Comparison of ENCODE assay signal across 14 cellular contexts in the genomic region with DNA sequence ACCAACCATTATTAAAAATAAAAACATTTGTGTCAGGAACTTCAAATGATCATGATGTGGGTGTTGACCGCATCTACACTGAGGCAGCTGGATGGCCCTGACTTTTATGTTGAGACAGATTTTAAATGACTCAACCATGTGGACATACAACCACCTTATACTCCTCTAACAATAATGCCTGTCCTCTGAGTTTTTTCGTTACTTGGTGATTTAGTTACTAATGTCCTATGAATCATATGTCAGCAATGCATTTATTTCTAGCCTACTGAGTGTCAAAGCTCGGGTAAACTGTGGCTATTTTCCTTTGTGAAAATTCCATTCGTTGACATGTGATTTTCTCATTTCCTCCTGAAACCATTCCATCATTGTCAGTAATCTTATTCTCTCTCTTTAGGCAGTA. TPM values are rescaled to one million over a fixed set of nuclear protein-coding genes. Genes with fewer than 3 reads are reported as not detected.
DNase-seq lines count a peak whose midpoint lies in the region; ATAC-seq, FAIRE-seq and TF ChIP-seq lines count a peak whose summit lies in the region.
"Had no signal": no experiment of that assay in that cellular context is flagged by ENCODE, and none has a peak within 500 bp of the region (broad histone marks: within the 10 kb centered on the region; RNA-seq: fewer than 3 reads in every experiment).

No MANE protein-coding gene starts in this region.

- no peak overlapping the region for H4K8ac ChIP-seq in mesendoderm (ENCODE audit: low read depth, low read length)

- 0 out of 2 replicates have a peak, but pooled peaks cover 3% of the 10 kb centered on the region for H3K9me2 ChIP-seq in PC-3 (replicated peaks; ENCODE audit: low read length)
- no peaks in the 10 kb centered on the region for H3K9me2 ChIP-seq in MM.1S (replicated peaks; ENCODE audit: insufficient read depth, low read length)

- H3K4me1 ChIP-seq in PC-3 (ENCODE audit: insufficient read depth, low read length): peaks cover 31% of the 10 kb centered on the region
- H3K4me1 ChIP-seq in endothelial cell of umbilical vein (ENCODE audit: control insufficient read depth, extremely low read depth, insufficient read depth, low read length): peaks cover 13% of the 10 kb centered on the region
- H3K4me1 ChIP-seq in osteoblast (ENCODE audit: insufficient read depth, low read length): peaks cover 30% of the 10 kb centered on the region
- H3K4me1 ChIP-seq in mesendoderm (ENCODE audit: control insufficient read depth, low read depth, low read length): no peaks in the 10 kb centered on the region
- H3K4me1 ChIP-seq in colonic mucosa: no peaks in the 10 kb centered on the region
- no peaks in the 10 kb centered on the region for H3K4me1 ChIP-seq in MM.1S (ENCODE audit: low read length)
- H3K4me1 ChIP-seq: prostate gland had no signal

- no peak for TF ChIP-seq CTCF in PC-3 (conservative IDR thresholded peaks at IDR 0.05; ENCODE audit: low read depth, low read length)
- TF ChIP-seq CTCF in endothelial cell of umbilical vein (IDR thresholded peaks at IDR 0.05; ENCODE audit: extremely low read depth in 1 of 2, insufficient read depth in 1 of 2, low read depth in 1 of 2, low read length in 2 of 2): no peak
- no peak for TF ChIP-seq CTCF in osteoblast (IDR thresholded peaks at IDR 0.05; ENCODE audit: extremely low read depth, low read depth, low read length)
- TF ChIP-seq CTCF in colonic mucosa (IDR thresholded peaks at IDR 0.05): no peak
- no peak for TF ChIP-seq CTCF in MM.1S (IDR thresholded peaks at IDR 0.05; ENCODE audit: low read length)

- no peak overlapping the region for H2BK120ac ChIP-seq in mesendoderm (ENCODE audit: low read depth, low read length)

- H3K27me3 ChIP-seq in PC-3 (ENCODE audit: low read length) (0 out of 2 replicates have a peak, but pooled peaks cover 3% of the 10 kb centered on the region), endothelial cell of umbilical vein (ENCODE audit: control insufficient read depth in 2 of 2, insufficient read depth in 2 of 2, low read length in 2 of 2) (no peaks in the 10 kb centered on the region), osteoblast (ENCODE audit: insufficient read depth, low read length) (no peaks in the 10 kb centered on the region), mesendoderm (ENCODE audit: insufficient read depth, low read length, poor library complexity) (no peaks in the 10 kb centered on the region), colonic mucosa (no peaks in the 10 kb centered on the region), MM.1S (replicated peaks; ENCODE audit: insufficient read depth, low read length) (no peaks in the 10 kb centered on the region)

- intact Hi-C loops in PC-3 (cut with micrococcal nuclease): no loop called here
- intact Hi-C loops in endothelial cell of umbilical vein (cut with micrococcal nuclease): loop anchor here (2.0 kb wide), 1 partner anchor 133 kb away; a partner anchor contains a TSS
- intact Hi-C loops in colonic mucosa (cut with DNase I): no loop called here

- no peak overlapping the region for H3K4ac ChIP-seq in mesendoderm (ENCODE audit: low read depth, low read length)

- H3K9ac ChIP-seq in PC-3 (ENCODE audit: low read length) (no peak overlapping the region), endothelial cell of umbilical vein (replicated peaks; ENCODE audit: extremely low read depth, insufficient read depth, low read length) (no peak overlapping the region), mesendoderm (ENCODE audit: low read length) (no peak overlapping the region), colonic mucosa (ENCODE audit: low read depth in 2 of 2, low read length in 2 of 2) (no peak overlapping the region), MM.1S (ENCODE audit: low read length) (no peak overlapping the region)

- H3K27ac ChIP-seq in PC-3 (ENCODE audit: low read length) (peak overlapping the region; percentile 40), endothelial cell of umbilical vein (ENCODE audit: insufficient read depth, low read depth, low read length) (peak overlapping the region; percentile 52), osteoblast (ENCODE audit: low read depth, low read length) (peak overlapping the region; percentile 81), mesendoderm (ENCODE audit: low read depth, low read length) (no peak overlapping the region), colonic mucosa (no peak overlapping the region), MM.1S (ENCODE audit: low read length) (no peak overlapping the region)
- H3K27ac ChIP-seq: prostate gland had no signal

- DNase-seq in Daoy (ENCODE audit: low read depth) (peak; percentile 73), PC-3 (peak; percentile 91), endothelial cell of umbilical vein (ENCODE audit: low read depth, low spot score) (peak; percentile 83), osteoblast (ENCODE audit: insufficient read length, low spot score, missing footprints) (peak; percentile 91), NCI-H446 treated with DMSO at 0.1 percent for 48 hours (lab: John Stamatoyannopoulos, UW) (no peak), mesendoderm (no peak), colonic mucosa (no peak), MM.1S (no peak)
- DNase-seq: anterior cingulate cortex, NCI-H2029 had no signal

- H3K9me1 ChIP-seq in endothelial cell of umbilical vein (replicated peaks; ENCODE audit: control insufficient read depth, extremely low read depth, insufficient read depth, low read length): no peaks in the 10 kb centered on the region

- H3K4me2 ChIP-seq in PC-3 (ENCODE audit: low read length) (peak overlapping the region; percentile 42), endothelial cell of umbilical vein (ENCODE audit: insufficient read depth, low read length) (no peak overlapping the region), osteoblast (ENCODE audit: insufficient read depth, low read length) (peak overlapping the region; percentile 59), mesendoderm (ENCODE audit: low read length) (no peak overlapping the region), MM.1S (ENCODE audit: low read depth, low read length) (no peak overlapping the region)

- H4K20me1 ChIP-seq in PC-3 (ENCODE audit: low read length) (no peaks in the 10 kb centered on the region), endothelial cell of umbilical vein (replicated peaks; ENCODE audit: control insufficient read depth, extremely low read depth, insufficient read depth, low read length) (no peaks in the 10 kb centered on the region), osteoblast (ENCODE audit: insufficient read depth, low read length) (no peaks in the 10 kb centered on the region), MM.1S (ENCODE audit: insufficient read depth, low read length) (no peaks in the 10 kb centered on the region)

- no peaks in the 10 kb centered on the region for H3K79me2 ChIP-seq in PC-3 (ENCODE audit: low read length)
- H3K79me2 ChIP-seq in endothelial cell of umbilical vein (ENCODE audit: control insufficient read depth, insufficient read depth, low read length): no peaks in the 10 kb centered on the region
- no peaks in the 10 kb centered on the region for H3K79me2 ChIP-seq in osteoblast (ENCODE audit: insufficient read depth, low read length)
- H3K79me2 ChIP-seq in mesendoderm (ENCODE audit: control insufficient read depth, insufficient read depth, low read length): no peaks in the 10 kb centered on the region
- no peaks in the 10 kb centered on the region for H3K79me2 ChIP-seq in MM.1S (ENCODE audit: low read length)

- H4K5ac ChIP-seq in mesendoderm (ENCODE audit: low read length): no peak overlapping the region

- H3K4me3 ChIP-seq in PC-3 (ENCODE audit: low read length) (no peak overlapping the region), endothelial cell of umbilical vein (replicated peaks in 1 of 3; ENCODE audit: insufficient read depth in 1 of 3, low read depth in 1 of 3, low read length in 3 of 3) (no peak overlapping the region), osteoblast (ENCODE audit: insufficient read depth, low read length) (no peak overlapping the region), mesendoderm (ENCODE audit: low read length) (no peak overlapping the region), colonic mucosa (no peak overlapping the region), MM.1S (ENCODE audit: low read length) (no peak overlapping the region)
- H3K4me3 ChIP-seq: lung, prostate gland had no signal

- dilution Hi-C loops in endothelial cell of umbilical vein (cut with MboI; ENCODE audit: extremely low pct_ligation_motif_present, low sequenced_read_pairs): no loop called here

- ATAC-seq in PC-3: peak; percentile 89

- H3K9me3 ChIP-seq in PC-3 (ENCODE audit: low read length) (no peaks in the 10 kb centered on the region), endothelial cell of umbilical vein (replicated peaks; ENCODE audit: control insufficient read depth, insufficient read depth, low read length) (no peaks in the 10 kb centered on the region), osteoblast (ENCODE audit: low read depth, low read length) (no peaks in the 10 kb centered on the region), colonic mucosa (no peaks in the 10 kb centered on the region), MM.1S (replicated peaks; ENCODE audit: insufficient read depth, low read length) (no peaks in the 10 kb centered on the region)
- H3K9me3 ChIP-seq: prostate gland had no signal

- H3F3A ChIP-seq in PC-3 (ENCODE audit: low read length, unreplicated experiment): no peaks in the 10 kb centered on the region
- H3F3A ChIP-seq in MM.1S (ENCODE audit: insufficient read depth, low read length): no peaks in the 10 kb centered on the region

- WGBS in mesendoderm (ENCODE audit: extremely low coverage, insufficient coverage, low lambda C conversion rate): no CpG with 5 or more reads among the region's 4 CpGs

- BruUV-seq in PC-3 (replicated peaks; lab: Mats Ljungman, UMichigan) (no TSS peak), endothelial cell of umbilical vein (replicated peaks; lab: Mats Ljungman, UMichigan) (no TSS peak)

- no peak overlapping the region for H3K56ac ChIP-seq in mesendoderm (ENCODE audit: low read length)

- H3K79me1 ChIP-seq in mesendoderm (ENCODE audit: low read length): no peaks in the 10 kb centered on the region

- H2AK5ac ChIP-seq in mesendoderm (ENCODE audit: low read length): no peak overlapping the region

- no peak overlapping the region for H2BK15ac ChIP-seq in mesendoderm (replicated peaks; ENCODE audit: low read depth)

- no peak overlapping the region for H3K23ac ChIP-seq in mesendoderm (ENCODE audit: low read length)

- TF ChIP-seq POLR2A in endothelial cell of umbilical vein (IDR thresholded peaks at IDR 0.05; ENCODE audit: low read depth, low read length): no peak

- peak; percentile 78 for FAIRE-seq in endothelial cell of umbilical vein (lab: Jason Lieb, UNC)
- FAIRE-seq: frontal cortex had no signal

- H3K36me3 ChIP-seq in PC-3 (ENCODE audit: low read depth, low read length): no peaks in the 10 kb centered on the region
- H3K36me3 ChIP-seq in endothelial cell of umbilical vein (ENCODE audit: control insufficient read depth in 2 of 2, extremely low read depth in 1 of 2, insufficient read depth in 2 of 2, low read length in 2 of 2): no peaks in the 10 kb centered on the region
- no peaks in the 10 kb centered on the region for H3K36me3 ChIP-seq in osteoblast (ENCODE audit: insufficient read depth, low read length)
- no peaks in the 10 kb centered on the region for H3K36me3 ChIP-seq in mesendoderm (ENCODE audit: control insufficient read depth, insufficient read depth, low read length)
- no peaks in the 10 kb centered on the region for H3K36me3 ChIP-seq in colonic mucosa
- no peaks in the 10 kb centered on the region for H3K36me3 ChIP-seq in MM.1S (replicated peaks; ENCODE audit: insufficient read depth, low read length)
- H3K36me3 ChIP-seq: prostate gland had no signal

- H2AFZ ChIP-seq in PC-3 (ENCODE audit: low read length) (no peak overlapping the region), endothelial cell of umbilical vein (ENCODE audit: low read depth, low read length) (peak overlapping the region; percentile 35), osteoblast (ENCODE audit: low read length) (no peak overlapping the region), MM.1S (ENCODE audit: low read length) (no peak overlapping the region)

- no peak overlapping the region for H2BK5ac ChIP-seq in mesendoderm (ENCODE audit: low read length)

- H3K18ac ChIP-seq in mesendoderm (ENCODE audit: low read length): no peak overlapping the region

- POLR2A ChIA-PET in PC-3 (lab: Charles Lee; ENCODE audit: unreplicated experiment): no interaction called here
- POLR2A ChIA-PET in endothelial cell of umbilical vein (lab: Charles Lee): no interaction called here

- CTCF ChIA-PET in PC-3 (lab: Charles Lee): no interaction called here
- CTCF ChIA-PET in endothelial cell of umbilical vein (lab: Charles Lee): no interaction called here

RNA-seq across cellular contexts. Expression of a gene that starts 38.9 kb away (rescaled TPM):
- total RNA-seq in Daoy (2014; rRNA removed; shearing (Covaris generic)): 3.8 and 7.3 TPM in 2 replicates
- total RNA-seq in PC-3 (2014; rRNA removed) (not detected in 2 replicates), endothelial cell of umbilical vein (not detected in 2 replicates), osteoblast (not detected in 2 replicates), colonic mucosa (not detected)
- polyA plus RNA-seq in endothelial cell of umbilical vein: not detected in 2 replicates
- not detected in 2 replicates for polyA plus RNA-seq in endothelial cell of umbilical vein (2011; cell fraction: cytosol; rRNA removed)
- polyA plus RNA-seq in endothelial cell of umbilical vein (2011; cell fraction: nucleus; rRNA removed): not detected in 2 replicates
- not detected in 2 replicates for polyA plus RNA-seq in endothelial cell of umbilical vein (2012)
- not detected in 2 replicates for polyA minus RNA-seq in endothelial cell of umbilical vein
- not detected for polyA minus RNA-seq in endothelial cell of umbilical vein (2011; cell fraction: cytosol; rRNA and poly(A)+ RNA removed)
- polyA minus RNA-seq in endothelial cell of umbilical vein (2011; cell fraction: nucleus; rRNA and poly(A)+ RNA removed): not detected in 2 replicates
- 0.07 TPM for polyA plus RNA-seq in mesendoderm (2013, experiment 1 of 2)
- 0.06 TPM for polyA plus RNA-seq in mesendoderm (2013, experiment 2 of 2)
- total RNA-seq: frontal cortex, lung, temporal lobe had no signal
- polyA plus RNA-seq: lung had no signal

Comparison
In these comparisons a context has a peak if more than half of its experiments do, and no peak if none do; other contexts are left out.
1. DNase-seq: peak in Daoy (single experiment), PC-3 (single experiment), endothelial cell of umbilical vein (single experiment) and osteoblast (single experiment); none in NCI-H446 treated with DMSO at 0.1 percent for 48 hours (single experiment), mesendoderm (single experiment), colonic mucosa (single experiment) and MM.1S (single experiment).
2. H3K27ac ChIP-seq: peak in PC-3 (single experiment), endothelial cell of umbilical vein (single experiment) and osteoblast (single experiment); none in mesendoderm (single experiment), colonic mucosa (single experiment) and MM.1S (single experiment).
3. H3K4me2 ChIP-seq: peak in PC-3 (single experiment) and osteoblast (single experiment); none in endothelial cell of umbilical vein (single experiment), mesendoderm (single experiment) and MM.1S (single experiment).